In the genomic region with DNA sequence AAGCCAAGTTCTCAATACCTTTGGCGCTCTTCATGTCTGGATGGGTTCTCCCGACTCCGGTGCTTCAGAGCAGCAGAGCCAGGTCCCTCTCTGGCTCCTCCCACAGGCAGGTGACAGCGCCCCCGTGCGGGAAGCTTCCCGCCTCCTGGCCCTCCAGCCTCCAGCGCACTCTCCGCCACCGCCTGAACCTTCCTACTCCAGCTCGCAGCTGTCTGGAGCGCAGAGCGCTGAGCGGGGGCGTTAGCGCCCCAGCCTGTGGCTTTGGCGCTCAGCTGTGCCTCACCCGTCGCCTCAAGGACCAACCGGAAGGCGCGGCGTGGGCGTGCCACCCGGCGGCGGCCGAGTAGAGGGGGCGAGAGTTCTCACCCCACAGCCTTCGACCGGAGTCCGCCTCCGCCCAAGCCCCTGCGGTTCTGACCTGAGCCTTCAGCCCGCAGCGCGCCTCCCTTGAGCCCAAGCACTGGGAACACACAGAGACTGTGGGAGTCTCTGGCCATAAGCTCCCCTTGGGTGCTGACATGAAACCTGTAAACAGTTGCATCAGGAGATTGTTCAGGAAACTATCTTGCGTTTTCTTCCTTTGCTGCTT, we compare ENCODE assay signal across 8 cellular contexts. TPM values are rescaled to one million over a fixed set of nuclear protein-coding genes. Genes with fewer than 3 reads are reported as not detected.
A peak's percentile ranks its signal among the peaks of the same experiment; 100 is the strongest.
DNase-seq lines count a peak whose midpoint lies in the region; ATAC-seq, FAIRE-seq and TF ChIP-seq lines count a peak whose summit lies in the region.

A gene with protein sequence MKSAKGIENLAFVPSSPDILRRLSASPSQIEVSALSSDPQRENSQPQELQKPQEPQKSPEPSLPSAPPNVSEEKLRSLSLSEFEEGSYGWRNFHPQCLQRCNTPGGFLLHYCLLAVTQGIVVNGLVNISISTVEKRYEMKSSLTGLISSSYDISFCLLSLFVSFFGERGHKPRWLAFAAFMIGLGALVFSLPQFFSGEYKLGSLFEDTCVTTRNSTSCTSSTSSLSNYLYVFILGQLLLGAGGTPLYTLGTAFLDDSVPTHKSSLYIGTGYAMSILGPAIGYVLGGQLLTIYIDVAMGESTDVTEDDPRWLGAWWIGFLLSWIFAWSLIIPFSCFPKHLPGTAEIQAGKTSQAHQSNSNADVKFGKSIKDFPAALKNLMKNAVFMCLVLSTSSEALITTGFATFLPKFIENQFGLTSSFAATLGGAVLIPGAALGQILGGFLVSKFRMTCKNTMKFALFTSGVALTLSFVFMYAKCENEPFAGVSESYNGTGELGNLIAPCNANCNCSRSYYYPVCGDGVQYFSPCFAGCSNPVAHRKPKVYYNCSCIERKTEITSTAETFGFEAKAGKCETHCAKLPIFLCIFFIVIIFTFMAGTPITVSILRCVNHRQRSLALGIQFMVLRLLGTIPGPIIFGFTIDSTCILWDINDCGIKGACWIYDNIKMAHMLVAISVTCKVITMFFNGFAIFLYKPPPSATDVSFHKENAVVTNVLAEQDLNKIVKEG (minus strand): TSS at position 56 of the 589 bp plus-strand sequence. CDS start 22 bp downstream, at position 34.

- peak; percentile 28 for DNase-seq in NCI-H1694 (lab: John Stamatoyannopoulos, UW)
- DNase-seq in WTC11 (ENCODE audit: low spot score): peak; percentile 98
- peak; percentile 43 for DNase-seq in central memory CD4-positive, alpha-beta T cell
- DNase-seq in kidney glomerular epithelial cell (lab: John Stamatoyannopoulos, UW): peak; percentile 64
- DNase-seq in stimulated activated CD4-positive, alpha-beta T cell treated with anti-CD3 and anti-CD28 coated beads, Interleukin-15, amount 100 ng/mL, for 1 hour (ENCODE audit: low read depth in 1 of 2, low spot score in 1 of 2): peak; percentile 27 to 51
- DNase-seq in D721Med (ENCODE audit: insufficient read length, low spot score): no peak

- ATAC-seq in GM18499 (IDR thresholded peaks at IDR 0.05; ENCODE audit: insufficient read depth, unreplicated experiment) (peak; percentile 96), HG02840 (IDR thresholded peaks at IDR 0.05; ENCODE audit: low FRiP score, unreplicated experiment) (peak; percentile 97), WTC11 (peak; percentile 96)

- H3K27me3 Mint-ChIP-seq in WTC11 (ENCODE audit: low read depth): peaks cover 8% of the 10 kb centered on the region; the same call in 1 of the 2 replicates

- H3K4me3 Mint-ChIP-seq in WTC11: peak within 1 kb of the TSS; percentile 74

- no peaks in the 10 kb centered on the region for H3K9me3 Mint-ChIP-seq in WTC11

- H3K4me1 Mint-ChIP-seq in WTC11: peaks cover 19% of the 10 kb centered on the region

- no peak for FAIRE-seq in D721Med (lab: Jason Lieb, UNC)

- TF ChIP-seq CTCF in WTC11 (IDR thresholded peaks at IDR 0.05) (peak; percentile 63; the same call in 1 of the 2 replicates), D721Med (IDR thresholded peaks at IDR 0.05; ENCODE audit: insufficient read depth, missing control alignments) (no peak)

- H3K36me3 Mint-ChIP-seq in WTC11: no peaks in the 10 kb centered on the region

- POLR2A ChIA-PET in WTC11 (lab: Charles Lee): interaction anchor here (0.8 kb wide), 1 partner anchor 9 kb away, joined by 3 read pairs; no protein-coding TSS in a partner anchor

- H3K27ac Mint-ChIP-seq in WTC11: peak within 1 kb of the TSS; percentile 91

- CTCF ChIA-PET in WTC11 (lab: Charles Lee): interaction anchor here (0.6 to 2.3 kb wide), 22 partner anchors 10 to 813 kb away, joined by 3 to 16 read pairs (median 4); no protein-coding TSS in a partner anchor

TF ChIP-seq in WTC11, 78 proteins besides CTCF, POLR2A, EP300 and RAD21 (continues in another document):
- TF ChIP-seq, protein P1, sequence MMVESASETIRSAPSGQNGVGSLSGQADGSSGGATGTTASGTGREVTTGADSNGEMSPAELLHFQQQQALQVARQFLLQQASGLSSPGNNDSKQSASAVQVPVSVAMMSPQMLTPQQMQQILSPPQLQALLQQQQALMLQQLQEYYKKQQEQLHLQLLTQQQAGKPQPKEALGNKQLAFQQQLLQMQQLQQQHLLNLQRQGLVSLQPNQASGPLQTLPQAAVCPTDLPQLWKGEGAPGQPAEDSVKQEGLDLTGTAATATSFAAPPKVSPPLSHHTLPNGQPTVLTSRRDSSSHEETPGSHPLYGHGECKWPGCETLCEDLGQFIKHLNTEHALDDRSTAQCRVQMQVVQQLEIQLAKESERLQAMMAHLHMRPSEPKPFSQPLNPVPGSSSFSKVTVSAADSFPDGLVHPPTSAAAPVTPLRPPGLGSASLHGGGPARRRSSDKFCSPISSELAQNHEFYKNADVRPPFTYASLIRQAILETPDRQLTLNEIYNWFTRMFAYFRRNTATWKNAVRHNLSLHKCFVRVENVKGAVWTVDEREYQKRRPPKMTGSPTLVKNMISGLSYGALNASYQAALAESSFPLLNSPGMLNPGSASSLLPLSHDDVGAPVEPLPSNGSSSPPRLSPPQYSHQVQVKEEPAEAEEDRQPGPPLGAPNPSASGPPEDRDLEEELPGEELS (CRISPR knock-in tag; IDR thresholded peaks at IDR 0.05): peak; percentile 70
- TF ChIP-seq ZNF423 (CRISPR knock-in tag; IDR thresholded peaks at IDR 0.05): peak; percentile 44; the same call in 1 of the 2 replicates
- no peak for TF ChIP-seq CBFB (CRISPR knock-in tag; IDR thresholded peaks at IDR 0.05; ENCODE audit: low read depth)
- no peak; the same call in 1 of the 2 replicates for TF ChIP-seq SMAD4 (CRISPR knock-in tag; IDR thresholded peaks at IDR 0.05)
- TF ChIP-seq, protein P2, sequence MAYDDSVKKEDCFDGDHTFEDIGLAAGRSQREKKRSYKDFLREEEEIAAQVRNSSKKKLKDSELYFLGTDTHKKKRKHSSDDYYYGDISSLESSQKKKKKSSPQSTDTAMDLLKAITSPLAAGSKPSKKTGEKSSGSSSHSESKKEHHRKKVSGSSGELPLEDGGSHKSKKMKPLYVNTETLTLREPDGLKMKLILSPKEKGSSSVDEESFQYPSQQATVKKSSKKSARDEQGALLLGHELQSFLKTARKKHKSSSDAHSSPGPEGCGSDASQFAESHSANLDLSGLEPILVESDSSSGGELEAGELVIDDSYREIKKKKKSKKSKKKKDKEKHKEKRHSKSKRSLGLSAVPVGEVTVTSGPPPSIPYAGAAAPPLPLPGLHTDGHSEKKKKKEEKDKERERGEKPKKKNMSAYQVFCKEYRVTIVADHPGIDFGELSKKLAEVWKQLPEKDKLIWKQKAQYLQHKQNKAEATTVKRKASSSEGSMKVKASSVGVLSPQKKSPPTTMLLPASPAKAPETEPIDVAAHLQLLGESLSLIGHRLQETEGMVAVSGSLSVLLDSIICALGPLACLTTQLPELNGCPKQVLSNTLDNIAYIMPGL (CRISPR knock-in tag; IDR thresholded peaks at IDR 0.05): peak; percentile 91
- TF ChIP-seq GABPB1 (CRISPR knock-in tag; IDR thresholded peaks at IDR 0.05): 0 out of 2 replicates have a peak, but pooled peaks have one; percentile 29
- no peak for TF ChIP-seq EMX1 (CRISPR knock-in tag; IDR thresholded peaks at IDR 0.05)
- peak; percentile 82; the same call in 1 of the 2 replicates for TF ChIP-seq ZBTB21 (CRISPR knock-in tag; IDR thresholded peaks at IDR 0.05; ENCODE audit: borderline replicate concordance)
- TF ChIP-seq, protein P3, sequence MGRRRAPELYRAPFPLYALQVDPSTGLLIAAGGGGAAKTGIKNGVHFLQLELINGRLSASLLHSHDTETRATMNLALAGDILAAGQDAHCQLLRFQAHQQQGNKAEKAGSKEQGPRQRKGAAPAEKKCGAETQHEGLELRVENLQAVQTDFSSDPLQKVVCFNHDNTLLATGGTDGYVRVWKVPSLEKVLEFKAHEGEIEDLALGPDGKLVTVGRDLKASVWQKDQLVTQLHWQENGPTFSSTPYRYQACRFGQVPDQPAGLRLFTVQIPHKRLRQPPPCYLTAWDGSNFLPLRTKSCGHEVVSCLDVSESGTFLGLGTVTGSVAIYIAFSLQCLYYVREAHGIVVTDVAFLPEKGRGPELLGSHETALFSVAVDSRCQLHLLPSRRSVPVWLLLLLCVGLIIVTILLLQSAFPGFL (CRISPR knock-in tag; IDR thresholded peaks at IDR 0.05; ENCODE audit: borderline replicate concordance): no peak
- no peak for TF ChIP-seq SOX15 (CRISPR knock-in tag; IDR thresholded peaks at IDR 0.05)
- TF ChIP-seq, protein P4, sequence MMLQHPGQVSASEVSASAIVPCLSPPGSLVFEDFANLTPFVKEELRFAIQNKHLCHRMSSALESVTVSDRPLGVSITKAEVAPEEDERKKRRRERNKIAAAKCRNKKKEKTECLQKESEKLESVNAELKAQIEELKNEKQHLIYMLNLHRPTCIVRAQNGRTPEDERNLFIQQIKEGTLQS (CRISPR knock-in tag; conservative IDR thresholded peaks at IDR 0.05): no peak
- 0 out of 2 replicates have a peak, but pooled peaks have one; percentile 13 for TF ChIP-seq ZNF317 (CRISPR knock-in tag; IDR thresholded peaks at IDR 0.05; ENCODE audit: borderline replicate concordance, low read depth)
- TF ChIP-seq, protein P5, sequence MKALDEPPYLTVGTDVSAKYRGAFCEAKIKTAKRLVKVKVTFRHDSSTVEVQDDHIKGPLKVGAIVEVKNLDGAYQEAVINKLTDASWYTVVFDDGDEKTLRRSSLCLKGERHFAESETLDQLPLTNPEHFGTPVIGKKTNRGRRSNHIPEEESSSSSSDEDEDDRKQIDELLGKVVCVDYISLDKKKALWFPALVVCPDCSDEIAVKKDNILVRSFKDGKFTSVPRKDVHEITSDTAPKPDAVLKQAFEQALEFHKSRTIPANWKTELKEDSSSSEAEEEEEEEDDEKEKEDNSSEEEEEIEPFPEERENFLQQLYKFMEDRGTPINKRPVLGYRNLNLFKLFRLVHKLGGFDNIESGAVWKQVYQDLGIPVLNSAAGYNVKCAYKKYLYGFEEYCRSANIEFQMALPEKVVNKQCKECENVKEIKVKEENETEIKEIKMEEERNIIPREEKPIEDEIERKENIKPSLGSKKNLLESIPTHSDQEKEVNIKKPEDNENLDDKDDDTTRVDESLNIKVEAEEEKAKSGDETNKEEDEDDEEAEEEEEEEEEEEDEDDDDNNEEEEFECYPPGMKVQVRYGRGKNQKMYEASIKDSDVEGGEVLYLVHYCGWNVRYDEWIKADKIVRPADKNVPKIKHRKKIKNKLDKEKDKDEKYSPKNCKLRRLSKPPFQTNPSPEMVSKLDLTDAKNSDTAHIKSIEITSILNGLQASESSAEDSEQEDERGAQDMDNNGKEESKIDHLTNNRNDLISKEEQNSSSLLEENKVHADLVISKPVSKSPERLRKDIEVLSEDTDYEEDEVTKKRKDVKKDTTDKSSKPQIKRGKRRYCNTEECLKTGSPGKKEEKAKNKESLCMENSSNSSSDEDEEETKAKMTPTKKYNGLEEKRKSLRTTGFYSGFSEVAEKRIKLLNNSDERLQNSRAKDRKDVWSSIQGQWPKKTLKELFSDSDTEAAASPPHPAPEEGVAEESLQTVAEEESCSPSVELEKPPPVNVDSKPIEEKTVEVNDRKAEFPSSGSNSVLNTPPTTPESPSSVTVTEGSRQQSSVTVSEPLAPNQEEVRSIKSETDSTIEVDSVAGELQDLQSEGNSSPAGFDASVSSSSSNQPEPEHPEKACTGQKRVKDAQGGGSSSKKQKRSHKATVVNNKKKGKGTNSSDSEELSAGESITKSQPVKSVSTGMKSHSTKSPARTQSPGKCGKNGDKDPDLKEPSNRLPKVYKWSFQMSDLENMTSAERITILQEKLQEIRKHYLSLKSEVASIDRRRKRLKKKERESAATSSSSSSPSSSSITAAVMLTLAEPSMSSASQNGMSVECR (CRISPR knock-in tag; IDR thresholded peaks at IDR 0.05; ENCODE audit: borderline replicate concordance): peak; percentile 91; the same call in 1 of the 2 replicates

RNA-seq across cellular contexts. Expression of the gene that starts here (rescaled TPM):
- total RNA-seq in WTC11 (2021): 5.4 to 6.2 TPM (median 6.0 TPM) in 3 replicates
